Comparison of ENCODE assay signal across 9 cellular contexts in genomic region chr3:142275856-142276255, GRCh38. TPM values are rescaled to one million over a fixed set of nuclear protein-coding genes. Genes with fewer than 3 reads are reported as not detected.
DNase-seq lines count a peak whose midpoint lies in the region; ATAC-seq and TF ChIP-seq lines count a peak whose summit lies in the region.
"Had no signal": no experiment of that assay in that cellular context is flagged by ENCODE, and none has a peak within 500 bp of the region (broad histone marks: within the 10 kb centered on the region; RNA-seq: fewer than 3 reads in every experiment).

No MANE protein-coding gene starts in this region.

- H2AFZ ChIP-seq in SK-N-SH (ENCODE audit: low read depth) (no peak overlapping the region), fibroblast of lung (ENCODE audit: low read length) (no peak overlapping the region)

- TF ChIP-seq CTCF in SK-N-SH (IDR thresholded peaks at IDR 0.05) (no peak), fibroblast of lung (conservative IDR thresholded peaks at IDR 0.05 in 1 of 2, IDR thresholded peaks at IDR 0.05 in 1 of 2; ENCODE audit: low read depth in 1 of 2, low read length in 2 of 2) (no peak), WTC11 (IDR thresholded peaks at IDR 0.05) (no peak)

- H3K9me3 Mint-ChIP-seq in activated CD4-positive, alpha-beta T cell treated with anti-CD3 and anti-CD28 coated beads, Interleukin-2, amount 10 ng/mL, durations not matched to agents 7 days and 5 days, result peaks cover 3% of the 10 kb centered on the region
- peaks cover 15% of the 10 kb centered on the region for H3K9me3 Mint-ChIP-seq in WTC11
- H3K9me3 Mint-ChIP-seq in activated CD4-positive, alpha-beta T cell treated with anti-CD3 and anti-CD28 coated beads for 36 hours (ENCODE audit: low read depth), result peaks cover 4% of the 10 kb centered on the region

- peaks cover 1% of the 10 kb centered on the region for H3K27me3 Mint-ChIP-seq in activated CD4-positive, alpha-beta T cell treated with anti-CD3 and anti-CD28 coated beads, Interleukin-2, amount 10 ng/mL, durations not matched to agents 7 days and 5 days
- peaks cover 15% of the 10 kb centered on the region for H3K27me3 Mint-ChIP-seq in WTC11 (ENCODE audit: low read depth)
- no peaks in the 10 kb centered on the region for H3K27me3 Mint-ChIP-seq in activated CD4-positive, alpha-beta T cell treated with anti-CD3 and anti-CD28 coated beads for 36 hours

- no peak overlapping the region for H3K4me3 ChIP-seq in SK-N-SH (ENCODE audit: low read depth in 2 of 2, low read length in 1 of 2)
- H3K4me3 ChIP-seq in fibroblast of lung (replicated peaks in 1 of 4; ENCODE audit: control extremely low read depth in 1 of 4, insufficient read depth in 1 of 4, low read depth in 3 of 4, low read length in 4 of 4), result no peak overlapping the region
- H3K4me3 ChIP-seq in skeletal muscle satellite cell (ENCODE audit: low read length), result no peak overlapping the region

- POLR2A ChIA-PET in activated CD4-positive, alpha-beta T cell treated with anti-CD3 and anti-CD28 coated beads, Interleukin-2, amount 10 ng/mL, durations not matched to agents 7 days and 5 days (lab: Charles Lee), result no interaction called here
- POLR2A ChIA-PET in SK-N-SH (lab: Yijun Ruan, JAX) (no interaction called here), WTC11 (lab: Charles Lee) (no interaction called here)
- POLR2A ChIA-PET in activated CD4-positive, alpha-beta T cell treated with anti-CD3 and anti-CD28 coated beads for 36 hours (lab: Charles Lee), result no interaction called here

- intact Hi-C loops in activated CD4-positive, alpha-beta T cell treated with anti-CD3 and anti-CD28 coated beads for 36 hours (cut with DNase I, micrococcal nuclease), result no loop called here

- H3K4me1 Mint-ChIP-seq in activated CD4-positive, alpha-beta T cell treated with anti-CD3 and anti-CD28 coated beads, Interleukin-2, amount 10 ng/mL, durations not matched to agents 7 days and 5 days, result peaks cover 20% of the 10 kb centered on the region
- H3K4me1 Mint-ChIP-seq in WTC11, result no peaks in the 10 kb centered on the region
- H3K4me1 Mint-ChIP-seq in activated CD4-positive, alpha-beta T cell treated with anti-CD3 and anti-CD28 coated beads for 36 hours, result peaks cover 7% of the 10 kb centered on the region

- H3K36me3 Mint-ChIP-seq in activated CD4-positive, alpha-beta T cell treated with anti-CD3 and anti-CD28 coated beads, Interleukin-2, amount 10 ng/mL, durations not matched to agents 7 days and 5 days (ENCODE audit: low read depth), result no peaks in the 10 kb centered on the region
- H3K36me3 Mint-ChIP-seq in WTC11, result peaks cover 12% of the 10 kb centered on the region
- H3K36me3 Mint-ChIP-seq in activated CD4-positive, alpha-beta T cell treated with anti-CD3 and anti-CD28 coated beads for 36 hours (ENCODE audit: low read depth), result no peaks in the 10 kb centered on the region

- H3K4me2 ChIP-seq in SK-N-SH (peak overlapping the region; percentile 58; the same call in 1 of the 2 replicates), fibroblast of lung (ENCODE audit: extremely low read depth, insufficient read depth, low read length) (peak overlapping the region; percentile 60), skeletal muscle satellite cell (ENCODE audit: low read length) (peak overlapping the region; percentile 51)

- no peaks in the 10 kb centered on the region for H3K79me2 ChIP-seq in SK-N-SH (ENCODE audit: insufficient read depth)
- H3K79me2 ChIP-seq in fibroblast of lung (ENCODE audit: control insufficient read depth, insufficient read depth, low read length), result no peaks in the 10 kb centered on the region

- peak in 1 of 2 experiments; percentile 13; a peak in 1 of 4 replicates for TF ChIP-seq EP300 in SK-N-SH (IDR thresholded peaks at IDR 0.05; ENCODE audit: borderline replicate concordance in 1 of 2, low read depth in 1 of 2, low read length in 1 of 2)

- no peaks in the 10 kb centered on the region for H3K36me3 ChIP-seq in SK-N-SH (replicated peaks in 1 of 2; ENCODE audit: control insufficient read depth in 1 of 2, insufficient read depth in 2 of 2, low read length in 1 of 2)
- H3K36me3 ChIP-seq in fibroblast of lung (ENCODE audit: control insufficient read depth, insufficient read depth, low read length), result no peaks in the 10 kb centered on the region
- H3K36me3 ChIP-seq in skeletal muscle satellite cell (ENCODE audit: insufficient read depth, low read length), result no peaks in the 10 kb centered on the region

- H3K4me1 ChIP-seq in SK-N-SH (ENCODE audit: control insufficient read depth in 1 of 2, insufficient read depth in 2 of 2, low read depth in 1 of 2, low read length in 1 of 2) (peaks cover 0 to 6% of the 10 kb centered on the region in 2 experiments; a peak in 1 of 4 replicates), fibroblast of lung (ENCODE audit: control insufficient read depth, extremely low read depth, insufficient read depth, low read length) (no peaks in the 10 kb centered on the region), skeletal muscle satellite cell (ENCODE audit: control insufficient read depth, insufficient read depth, low read length) (peaks cover 39% of the 10 kb centered on the region)

- no peak for TF ChIP-seq RAD21 in SK-N-SH (IDR thresholded peaks at IDR 0.05; ENCODE audit: low read length)

- H3K9ac ChIP-seq in SK-N-SH (no peak overlapping the region), fibroblast of lung (ENCODE audit: insufficient read depth, low read length) (no peak overlapping the region), skeletal muscle satellite cell (ENCODE audit: low read depth, low read length) (no peak overlapping the region)

- CTCF ChIA-PET in activated CD4-positive, alpha-beta T cell treated with anti-CD3 and anti-CD28 coated beads, Interleukin-2, amount 10 ng/mL, durations not matched to agents 7 days and 5 days (lab: Charles Lee), result no interaction called here
- CTCF ChIA-PET in SK-N-SH (lab: Yijun Ruan, JAX) (no interaction called here), WTC11 (lab: Charles Lee) (no interaction called here)
- CTCF ChIA-PET in activated CD4-positive, alpha-beta T cell treated with anti-CD3 and anti-CD28 coated beads for 36 hours (lab: Charles Lee), result no interaction called here

- H4K20me1 ChIP-seq in SK-N-SH (ENCODE audit: insufficient read depth), result no peaks in the 10 kb centered on the region
- H4K20me1 ChIP-seq in fibroblast of lung (ENCODE audit: control insufficient read depth, extremely low read depth, insufficient read depth, low read length), result no peaks in the 10 kb centered on the region

- H3K4me3 Mint-ChIP-seq in activated CD4-positive, alpha-beta T cell treated with anti-CD3 and anti-CD28 coated beads, Interleukin-2, amount 10 ng/mL, durations not matched to agents 7 days and 5 days, result no peak overlapping the region
- H3K4me3 Mint-ChIP-seq in WTC11, result no peak overlapping the region
- no peak overlapping the region for H3K4me3 Mint-ChIP-seq in activated CD4-positive, alpha-beta T cell treated with anti-CD3 and anti-CD28 coated beads for 36 hours

- 31% methylated on average over 2 of the region's 2 CpGs for WGBS in SK-N-SH (ENCODE audit: low lambda C conversion rate)

- DNase-seq in activated CD4-positive, alpha-beta T cell treated with anti-CD3 and anti-CD28 coated beads, Interleukin-2, amount 10 ng/mL, durations not matched to agents 7 days and 5 days, result no peak
- no peak for DNase-seq in activated CD4-positive, alpha-beta T cell treated with anti-CD3 and anti-CD28 coated beads, Interleukin-2, amount 50 U/mL, for 1 hour
- DNase-seq in SK-N-SH (no peak), fibroblast of lung (ENCODE audit: low read depth in 2 of 2) (peak; percentile 93 to 95), WTC11 (ENCODE audit: low spot score) (no peak), NCI-H2081 (lab: John Stamatoyannopoulos, UW) (no peak)
- DNase-seq in activated CD4-positive, alpha-beta T cell treated with anti-CD3 and anti-CD28 coated beads for 36 hours, result no peak
- DNase-seq: effector CD4-positive, alpha-beta T cell had no signal

- H3F3A ChIP-seq in SK-N-SH (replicated peaks; ENCODE audit: insufficient read depth), result peaks cover 8% of the 10 kb centered on the region

- H3K9me3 ChIP-seq in SK-N-SH (no peaks in the 10 kb centered on the region), fibroblast of lung (ENCODE audit: control insufficient read depth, insufficient read depth, low read depth, low read length) (no peaks in the 10 kb centered on the region), skeletal muscle satellite cell (replicated peaks; ENCODE audit: low read length) (no peaks in the 10 kb centered on the region)

- H3K27me3 ChIP-seq in SK-N-SH (ENCODE audit: insufficient read depth) (no peaks in the 10 kb centered on the region), fibroblast of lung (ENCODE audit: control insufficient read depth, insufficient read depth, low read length) (no peaks in the 10 kb centered on the region), skeletal muscle satellite cell (ENCODE audit: control insufficient read depth, insufficient read depth, low read length) (no peaks in the 10 kb centered on the region)

- ATAC-seq in WTC11, result no peak
- no peak for ATAC-seq in activated CD4-positive, alpha-beta T cell treated with anti-CD3 and anti-CD28 coated beads for 36 hours

- no peaks in the 10 kb centered on the region for H3K9me2 ChIP-seq in SK-N-SH

- H3K27ac Mint-ChIP-seq in activated CD4-positive, alpha-beta T cell treated with anti-CD3 and anti-CD28 coated beads, Interleukin-2, amount 10 ng/mL, durations not matched to agents 7 days and 5 days, result peak overlapping the region; percentile 27
- H3K27ac Mint-ChIP-seq in WTC11, result no peak overlapping the region
- no peak overlapping the region for H3K27ac Mint-ChIP-seq in activated CD4-positive, alpha-beta T cell treated with anti-CD3 and anti-CD28 coated beads for 36 hours

- H3K27ac ChIP-seq in SK-N-SH (ENCODE audit: low read depth in 2 of 2, low read length in 1 of 2) (peak overlapping the region in 1 of 2 experiments; percentile 41; a peak in 2 of 4 replicates), fibroblast of lung (ENCODE audit: insufficient read depth, low read length) (peak overlapping the region; percentile 10)

TF ChIP-seq in SK-N-SH, 30 proteins besides CTCF, POLR2A, EP300 and RAD21 (continues in another document):
- TF ChIP-seq FOXJ3 (CRISPR knock-in tag; IDR thresholded peaks at IDR 0.05), result no peak
- TF ChIP-seq MXI1 (IDR thresholded peaks at IDR 0.05; ENCODE audit: low read depth, low read length), result no peak

TF ChIP-seq in WTC11, 78 proteins besides CTCF, POLR2A, EP300 and RAD21 (continues in another document):
- TF ChIP-seq TEAD1 (CRISPR knock-in tag; IDR thresholded peaks at IDR 0.05), result no peak

RNA-seq across cellular contexts. Expression of gene GK5, which starts 50.5 kb away (rescaled TPM):
- 10 to 100 TPM; 12.2 to 13.2 TPM for total RNA-seq in activated CD4-positive, alpha-beta T cell treated with anti-CD3 and anti-CD28 coated beads, Interleukin-2, amount 10 ng/mL, durations not matched to agents 7 days and 5 days
- polyA plus RNA-seq in SK-N-SH (2012; rRNA removed), result 5.5 and 5.7 TPM in 2 replicates
- polyA plus RNA-seq in SK-N-SH (2012; cell fraction: cytosol; rRNA removed), result 2.8 and 3.5 TPM in 2 replicates
- 22.6 and 33.3 TPM in 2 replicates for polyA plus RNA-seq in SK-N-SH (2012; cell fraction: nucleus; rRNA removed)
- total RNA-seq in fibroblast of lung, result 6.2 and 8.8 TPM in 2 replicates
- polyA plus RNA-seq in fibroblast of lung, result 7.2 and 12.7 TPM in 2 replicates
- polyA plus RNA-seq in fibroblast of lung (2012), result 5.0 and 7.9 TPM in 2 replicates
- polyA minus RNA-seq in fibroblast of lung (ENCODE audit: low replicate concordance), result 2.7 and 4.5 TPM in 2 replicates
- total RNA-seq in skeletal muscle satellite cell (2012; rRNA removed), result 21.4 and 22.3 TPM in 2 replicates
- total RNA-seq in WTC11 (2021), result 11.8 to 15.1 TPM (median 12.7 TPM) in 3 replicates
- total RNA-seq in activated CD4-positive, alpha-beta T cell treated with anti-CD3 and anti-CD28 coated beads for 36 hours, result 10 to 100 TPM; 10.3 to 13.2 TPM

Comparison
In these comparisons a context has a peak if more than half of its experiments do, and no peak if none do; other contexts are left out.
1. DNase-seq: peak in fibroblast of lung (2 of 2); none in activated CD4-positive, alpha-beta T cell treated with anti-CD3 and anti-CD28 coated beads, Interleukin-2, amount 10 ng/mL, durations not matched to agents 7 days and 5 days (single experiment), activated CD4-positive, alpha-beta T cell treated with anti-CD3 and anti-CD28 coated beads, Interleukin-2, amount 50 U/mL, for 1 hour (single experiment), SK-N-SH (single experiment), WTC11 (single experiment), activated CD4-positive, alpha-beta T cell treated with anti-CD3 and anti-CD28 coated beads for 36 hours (single experiment) and NCI-H2081 (0 of 2).
2. Peak in every context shown above with its lines, with median percentiles within 50 percentile points of each other: H3K4me2 ChIP-seq.